13 cellular contexts compared by ENCODE assay signal in genomic region chr5:96572864-96573512, GRCh38.
DNase-seq lines count a peak whose midpoint lies in the region; ATAC-seq and TF ChIP-seq lines count a peak whose summit lies in the region.
"Had no signal": no experiment of that assay in that cellular context is flagged by ENCODE, and none has a peak within 500 bp of the region (broad histone marks: within the 10 kb centered on the region; RNA-seq: fewer than 3 reads in every experiment).

No MANE protein-coding gene starts in this region.

- H4K12ac ChIP-seq in trophoblast cell (ENCODE audit: low read depth, low read length): no peak overlapping the region

- no peak overlapping the region for H2BK12ac ChIP-seq in trophoblast cell (ENCODE audit: low read length)

- no peak overlapping the region for H3K9ac ChIP-seq in trophoblast cell (ENCODE audit: low read length)

- no peak overlapping the region for H4K8ac ChIP-seq in trophoblast cell (ENCODE audit: low read depth, low read length)

- no peak for ATAC-seq in GM18505 (IDR thresholded peaks at IDR 0.05; ENCODE audit: unreplicated experiment)
- ATAC-seq: stimulated activated naive B cell treated with anti-CD40 and anti-IgM and Interleukin-4, amounts not matched to agents 10 μg/mL and 1 μg/mL and 100 μg/mL, for 72 hours had no signal

- H3K18ac ChIP-seq in trophoblast cell (ENCODE audit: low read length): no peak overlapping the region

- WGBS in trophoblast cell (ENCODE audit: extremely low coverage, insufficient coverage, insufficient read length): no CpG with 5 or more reads among the region's 5 CpGs
- WGBS in tibial nerve, 2 donors: 83 to 91% methylated on average over 5 of the region's 5 CpGs

- TF ChIP-seq CTCF in tibial nerve (IDR thresholded peaks at IDR 0.05): no peak

- H3K14ac ChIP-seq in trophoblast cell (ENCODE audit: low read length): no peak overlapping the region

- H4K91ac ChIP-seq in trophoblast cell (ENCODE audit: low read depth, low read length): no peak overlapping the region

- H3K4me2 ChIP-seq in trophoblast cell (ENCODE audit: low read length): no peak overlapping the region

- no peaks in the 10 kb centered on the region for H3K79me2 ChIP-seq in trophoblast cell (ENCODE audit: control insufficient read depth, insufficient read depth, low read length, poor library complexity)

- H3K27ac ChIP-seq in trophoblast cell (ENCODE audit: low read depth, low read length) (no peak overlapping the region), tibial nerve (no peak overlapping the region)
- H3K27ac ChIP-seq: cardiac muscle cell had no signal

- H2AFZ ChIP-seq in trophoblast cell (ENCODE audit: insufficient read depth, low read length, poor library complexity): no peak overlapping the region

- H2BK120ac ChIP-seq in trophoblast cell (ENCODE audit: insufficient read depth, low read length, poor library complexity): no peak overlapping the region

- no peak for TF ChIP-seq POLR2A in tibial nerve (IDR thresholded peaks at IDR 0.05)
- TF ChIP-seq POLR2A in GM18505 (IDR thresholded peaks at IDR 0.05; ENCODE audit: borderline replicate concordance, extremely low read depth, insufficient read depth, insufficient read length): no peak

- H3K23ac ChIP-seq in trophoblast cell (ENCODE audit: low read length): no peak overlapping the region

- TF ChIP-seq EP300 in tibial nerve (IDR thresholded peaks at IDR 0.05): no peak

- H3K9me3 ChIP-seq in trophoblast cell (ENCODE audit: insufficient read depth, low read depth, low read length) (no peaks in the 10 kb centered on the region), tibial nerve (no peaks in the 10 kb centered on the region)

- H3K4me3 ChIP-seq in trophoblast cell (ENCODE audit: low read depth, low read length) (no peak overlapping the region), tibial nerve (no peak overlapping the region)
- H3K4me3 ChIP-seq: cardiac muscle cell had no signal

- DNase-seq in DMS 273 treated with DMSO at 0.1 percent for 48 hours (lab: John Stamatoyannopoulos, UW) (peak; percentile 28), M059J (ENCODE audit: low read depth) (peak; percentile 99), astrocyte of the hippocampus (ENCODE audit: low read depth, low spot score) (peak; percentile 78), kidney tubule cell (ENCODE audit: low spot score) (peak; percentile 97), trophoblast cell (no peak), NCI-H2107 treated with DMSO at 0.1 percent for 48 hours (lab: John Stamatoyannopoulos, UW; ENCODE audit: unreplicated experiment) (no peak), tibial nerve (ENCODE audit: low spot score in 2 of 2) (no peak)
- DNase-seq: DND-41; NCI-H187 treated with DMSO at 0.1 percent for 48 hours; small intestine; stimulated activated naive B cell treated with anti-CD40 and anti-IgM and Interleukin-4, amounts not matched to agents 10 μg/mL and 1 μg/mL and 100 μg/mL, for 72 hours had no signal

- H2AK5ac ChIP-seq in trophoblast cell (ENCODE audit: low read length): no peak overlapping the region

- H3K27me3 ChIP-seq in trophoblast cell (ENCODE audit: insufficient read depth, low read length) (no peaks in the 10 kb centered on the region), tibial nerve (no peaks in the 10 kb centered on the region)
- H3K27me3 ChIP-seq: cardiac muscle cell had no signal

- no peak overlapping the region for H2BK5ac ChIP-seq in trophoblast cell (ENCODE audit: low read depth, low read length, poor library complexity)

- H3K36me3 ChIP-seq in trophoblast cell (ENCODE audit: control insufficient read depth in 1 of 2, insufficient read depth in 2 of 2, low read length in 2 of 2) (no peaks in the 10 kb centered on the region), tibial nerve (no peaks in the 10 kb centered on the region)
- H3K36me3 ChIP-seq: cardiac muscle cell had no signal

- no peaks in the 10 kb centered on the region for H3K4me1 ChIP-seq in trophoblast cell (ENCODE audit: control insufficient read depth in 1 of 2, insufficient read depth in 2 of 2, low read length in 2 of 2)
- H3K4me1 ChIP-seq in tibial nerve: no peaks in the 10 kb centered on the region

- H3K4ac ChIP-seq in trophoblast cell (ENCODE audit: low read depth, low read length): no peak overlapping the region

- H3K79me1 ChIP-seq in trophoblast cell (ENCODE audit: low read length): no peaks in the 10 kb centered on the region

Comparison
In these comparisons a context has a peak if more than half of its experiments do, and no peak if none do; other contexts are left out.
1. DNase-seq: peak in DMS 273 treated with DMSO at 0.1 percent for 48 hours (single experiment), M059J (single experiment), astrocyte of the hippocampus (single experiment) and kidney tubule cell (single experiment); none in trophoblast cell (0 of 2), NCI-H2107 treated with DMSO at 0.1 percent for 48 hours (single experiment) and tibial nerve (0 of 2).